In the genomic region with DNA sequence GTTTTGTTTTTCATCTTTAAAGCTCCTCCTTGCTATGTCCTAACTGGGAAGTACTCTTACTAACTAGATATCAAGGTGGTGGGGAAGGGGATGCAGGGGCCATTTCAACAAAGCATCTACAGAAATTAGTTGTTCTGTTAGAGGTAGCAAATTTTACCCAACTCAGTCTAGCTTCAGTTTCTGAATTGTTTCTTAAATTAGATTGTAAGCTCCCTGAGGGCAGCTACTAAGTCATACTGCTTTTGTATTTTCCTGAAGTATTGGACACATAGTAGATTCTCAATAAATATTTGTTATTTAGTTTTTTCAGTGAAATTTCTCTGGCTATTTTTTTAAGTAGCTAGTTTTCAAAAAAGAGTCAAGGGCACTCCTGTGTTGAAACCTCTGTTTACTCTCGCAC, we compare ENCODE assay signal across 10 cellular contexts. TPM values are rescaled to one million over a fixed set of nuclear protein-coding genes. Genes with fewer than 3 reads are reported as not detected.
DNase-seq lines count a peak whose midpoint lies in the region; ATAC-seq, FAIRE-seq and TF ChIP-seq lines count a peak whose summit lies in the region.
"Had no signal": no experiment of that assay in that cellular context is flagged by ENCODE, and none has a peak within 500 bp of the region (broad histone marks: within the 10 kb centered on the region; RNA-seq: fewer than 3 reads in every experiment).

No MANE protein-coding gene starts in this region.

- CTCF ChIA-PET in activated CD4-positive, alpha-beta T cell treated with anti-CD3 and anti-CD28 coated beads for 36 hours (lab: Charles Lee): interaction anchor here (0.6 to 1.4 kb wide), 8 partner anchors 11 to 918 kb away, joined by 3 to 5 read pairs (median 3); a partner anchor contains a TSS

- FAIRE-seq in HTR-8/SVneo (lab: Jason Lieb, UNC): no peak

- intact Hi-C loops in activated CD4-positive, alpha-beta T cell treated with anti-CD3 and anti-CD28 coated beads for 36 hours (cut with DNase I, micrococcal nuclease): loop anchor here in 1 of 2 experiments (2.0 to 5.0 kb wide), 3 partner anchors 20 to 915 kb away; a partner anchor contains a TSS

- no peak for ATAC-seq in activated CD4-positive, alpha-beta T cell treated with anti-CD3 and anti-CD28 coated beads for 36 hours
- ATAC-seq in stimulated activated naive CD8-positive, alpha-beta T cell treated with anti-CD3 and anti-CD28 coated beads, Interleukin-15, amount 100 ng/mL, for 72 hours: no peak
- no peak for ATAC-seq in GM19397 (IDR thresholded peaks at IDR 0.05; ENCODE audit: unreplicated experiment)

- H3K4me1 Mint-ChIP-seq in activated CD4-positive, alpha-beta T cell treated with anti-CD3 and anti-CD28 coated beads for 36 hours: peaks cover 68% of the 10 kb centered on the region
- peaks cover 68% of the 10 kb centered on the region for H3K4me1 Mint-ChIP-seq in stimulated activated naive CD8-positive, alpha-beta T cell treated with anti-CD3 and anti-CD28 coated beads, Interleukin-15, amount 100 ng/mL, for 72 hours

- DNase-seq in activated CD4-positive, alpha-beta T cell treated with anti-CD3 and anti-CD28 coated beads for 36 hours: no peak
- DNase-seq in activated CD4-positive, alpha-beta T cell treated with anti-CD3 and anti-CD28 coated beads, Interleukin-2, amount 50 U/mL, for 48 hours: no peak
- DNase-seq in foreskin fibroblast: no peak
- no peak for DNase-seq in stimulated activated naive CD8-positive, alpha-beta T cell treated with anti-CD3 and anti-CD28 coated beads, Interleukin-15, amount 100 ng/mL, for 72 hours
- DNase-seq in HTR-8/SVneo (ENCODE audit: insufficient read length, low spot score): no peak
- DNase-seq in NCI-H82 (lab: John Stamatoyannopoulos, UW): no peak

- H3K9me3 Mint-ChIP-seq in activated CD4-positive, alpha-beta T cell treated with anti-CD3 and anti-CD28 coated beads for 36 hours (ENCODE audit: low read depth): peaks cover 5% of the 10 kb centered on the region
- peaks cover 6 to 12% of the 10 kb centered on the region in 2 donors for H3K9me3 Mint-ChIP-seq in stimulated activated naive CD8-positive, alpha-beta T cell treated with anti-CD3 and anti-CD28 coated beads, Interleukin-15, amount 100 ng/mL, for 72 hours

- H3K27me3 Mint-ChIP-seq in activated CD4-positive, alpha-beta T cell treated with anti-CD3 and anti-CD28 coated beads for 36 hours: no peaks in the 10 kb centered on the region
- no peaks in the 10 kb centered on the region for H3K27me3 Mint-ChIP-seq in stimulated activated naive CD8-positive, alpha-beta T cell treated with anti-CD3 and anti-CD28 coated beads, Interleukin-15, amount 100 ng/mL, for 72 hours

- H3K4me3 Mint-ChIP-seq in activated CD4-positive, alpha-beta T cell treated with anti-CD3 and anti-CD28 coated beads for 36 hours: peak overlapping the region; percentile 99
- peak overlapping the region; percentile 91 to 97 for H3K4me3 Mint-ChIP-seq in stimulated activated naive CD8-positive, alpha-beta T cell treated with anti-CD3 and anti-CD28 coated beads, Interleukin-15, amount 100 ng/mL, for 72 hours

- peak overlapping the region; percentile 80 for H3K4me3 ChIP-seq in WI38 (ENCODE audit: low read depth, low read length)
- peak overlapping the region; percentile 64 to 80 for H3K4me3 ChIP-seq in foreskin fibroblast (ENCODE audit: low read depth in 1 of 2, low read length in 2 of 2)

- POLR2A ChIA-PET in activated CD4-positive, alpha-beta T cell treated with anti-CD3 and anti-CD28 coated beads for 36 hours (lab: Charles Lee): interaction anchor here (0.6 to 0.7 kb wide), 2 partner anchors 42 to 103 kb away, joined by 3 read pairs; no protein-coding TSS in a partner anchor

- peaks cover 84% of the 10 kb centered on the region for H3K36me3 Mint-ChIP-seq in activated CD4-positive, alpha-beta T cell treated with anti-CD3 and anti-CD28 coated beads for 36 hours (ENCODE audit: low read depth)

- TF ChIP-seq CTCF in WI38 (IDR thresholded peaks at IDR 0.05; ENCODE audit: low read depth, low read length) (no peak), foreskin fibroblast (IDR thresholded peaks at IDR 0.05; ENCODE audit: low read depth, low read length) (no peak)

- peak overlapping the region; percentile 100 for H3K27ac Mint-ChIP-seq in activated CD4-positive, alpha-beta T cell treated with anti-CD3 and anti-CD28 coated beads for 36 hours
- H3K27ac Mint-ChIP-seq in stimulated activated naive CD8-positive, alpha-beta T cell treated with anti-CD3 and anti-CD28 coated beads, Interleukin-15, amount 100 ng/mL, for 72 hours: peak overlapping the region; percentile 90 to 97

RNA-seq across cellular contexts. Expression of a gene that starts 1.8 kb away (rescaled TPM):
- 100 to 1,000 TPM; 205 to 255 TPM for total RNA-seq in activated CD4-positive, alpha-beta T cell treated with anti-CD3 and anti-CD28 coated beads for 36 hours

RNA-seq across cellular contexts. Expression of a gene that starts 16.4 kb away (rescaled TPM):
- total RNA-seq in activated CD4-positive, alpha-beta T cell treated with anti-CD3 and anti-CD28 coated beads for 36 hours: not detected
- total RNA-seq: M059J, subcutaneous adipose tissue had no signal

RNA-seq across cellular contexts. Expression of a gene that starts 30.6 kb away (rescaled TPM):
- total RNA-seq in activated CD4-positive, alpha-beta T cell treated with anti-CD3 and anti-CD28 coated beads for 36 hours: 100 to 1,000 TPM; 682 to 842 TPM

RNA-seq across cellular contexts. Expression of a gene that starts 49.9 kb away (rescaled TPM):
- 100 to 1,000 TPM; 177 to 225 TPM for total RNA-seq in activated CD4-positive, alpha-beta T cell treated with anti-CD3 and anti-CD28 coated beads for 36 hours
